Comparison of ENCODE assay signal across 7 cellular contexts in the genomic region with DNA sequence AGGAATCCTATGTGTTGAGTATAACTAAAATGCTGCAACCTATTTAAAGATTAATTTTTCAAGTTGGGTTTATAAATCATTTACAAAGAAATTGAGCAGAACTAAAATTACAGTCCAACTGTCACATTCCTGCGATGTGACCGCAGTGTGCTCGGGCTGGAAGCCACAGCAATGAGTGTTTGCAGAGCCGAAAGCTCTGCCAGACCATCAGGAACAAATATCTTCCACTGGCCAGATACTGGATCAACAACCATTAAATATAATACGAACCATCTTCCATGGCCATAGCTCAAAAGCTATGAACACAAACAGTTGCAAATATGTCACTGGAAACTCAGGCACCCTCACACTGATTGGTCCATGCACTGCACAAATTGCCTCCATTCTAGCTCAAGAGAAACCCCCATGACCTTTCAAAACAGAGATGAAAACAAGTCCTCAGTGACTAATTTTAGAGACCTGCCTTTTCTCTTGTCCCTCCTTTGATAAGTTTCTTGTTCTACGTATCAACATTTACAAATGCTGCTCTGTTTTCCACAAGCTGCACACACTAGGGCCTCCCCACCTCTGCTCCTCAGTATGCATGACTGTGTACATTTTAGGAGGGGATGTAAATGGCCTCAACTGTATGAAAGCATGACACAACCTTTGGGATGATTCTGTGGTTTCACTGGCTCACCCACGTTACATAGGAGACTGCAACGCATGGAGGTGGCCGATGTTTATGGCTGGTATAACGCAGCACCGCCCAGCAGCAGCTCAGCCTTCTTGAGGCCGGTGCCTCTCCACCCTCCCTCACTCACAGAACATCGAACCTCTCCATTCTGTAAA.
A peak's percentile ranks its signal among the peaks of the same experiment; 100 is the strongest.
DNase-seq lines count a peak whose midpoint lies in the region; ATAC-seq and TF ChIP-seq lines count a peak whose summit lies in the region.

No MANE protein-coding gene starts in this region.

- peaks cover 3% of the 10 kb centered on the region for H3K36me3 Mint-ChIP-seq in T-helper 1 cell treated with Interleukin-12 subunit alpha and Interleukin-12 subunit beta and Interleukin-4 antibody, amounts not matched to agents 30 μg/mL and 1 μg/mL, for 36 hours (ENCODE audit: low read depth)

- H3K27ac Mint-ChIP-seq in T-helper 1 cell treated with Interleukin-12 subunit alpha and Interleukin-12 subunit beta and Interleukin-4 antibody, amounts not matched to agents 30 μg/mL and 1 μg/mL, for 36 hours = peak overlapping the region; percentile 70

- DNase-seq in HK-2 (ENCODE audit: unreplicated experiment) = peak; percentile 65
- DNase-seq in fibroblast of villous mesenchyme (ENCODE audit: low read depth) = peak; percentile 86
- peak; percentile 14 to 21 for DNase-seq in stimulated activated CD4-positive, alpha-beta T cell treated with anti-CD3 and anti-CD28 coated beads, Interleukin-2, amount 100 ng/mL, for 24 hours
- no peak for DNase-seq in HuH-7.5 (ENCODE audit: low spot score)
- no peak for DNase-seq in C1 segment of cervical spinal cord (lab: John Stamatoyannopoulos, UW)

- ATAC-seq in HG02759 (IDR thresholded peaks at IDR 0.05; ENCODE audit: unreplicated experiment) = no peak

- peaks cover 12% of the 10 kb centered on the region for H3K9me3 Mint-ChIP-seq in T-helper 1 cell treated with Interleukin-12 subunit alpha and Interleukin-12 subunit beta and Interleukin-4 antibody, amounts not matched to agents 30 μg/mL and 1 μg/mL, for 36 hours

- peak overlapping the region; percentile 40 for H3K4me3 Mint-ChIP-seq in T-helper 1 cell treated with Interleukin-12 subunit alpha and Interleukin-12 subunit beta and Interleukin-4 antibody, amounts not matched to agents 30 μg/mL and 1 μg/mL, for 36 hours

- TF ChIP-seq CTCF in fibroblast of villous mesenchyme (IDR thresholded peaks at IDR 0.05; ENCODE audit: insufficient read depth, low read depth, low read length) = no peak

- no peak overlapping the region for H3K4me3 ChIP-seq in fibroblast of villous mesenchyme (ENCODE audit: low read depth, low read length)

- peaks cover 13% of the 10 kb centered on the region for H3K4me1 Mint-ChIP-seq in T-helper 1 cell treated with Interleukin-12 subunit alpha and Interleukin-12 subunit beta and Interleukin-4 antibody, amounts not matched to agents 30 μg/mL and 1 μg/mL, for 36 hours (ENCODE audit: low read depth)

- no peaks in the 10 kb centered on the region for H3K27me3 Mint-ChIP-seq in T-helper 1 cell treated with Interleukin-12 subunit alpha and Interleukin-12 subunit beta and Interleukin-4 antibody, amounts not matched to agents 30 μg/mL and 1 μg/mL, for 36 hours (ENCODE audit: low read depth)

Comparison
In these comparisons a context has a peak if more than half of its experiments do, and no peak if none do; other contexts are left out.
1. DNase-seq: peak in HK-2 (single experiment), fibroblast of villous mesenchyme (single experiment) and stimulated activated CD4-positive, alpha-beta T cell treated with anti-CD3 and anti-CD28 coated beads, Interleukin-2, amount 100 ng/mL, for 24 hours (2 of 2); none in HuH-7.5 (single experiment) and C1 segment of cervical spinal cord (0 of 14).